In genomic region chr6:17251953-17252352, GRCh38 we compare ENCODE assay signal across 34 cellular contexts. TPM values are rescaled to one million over a fixed set of nuclear protein-coding genes. Genes with fewer than 3 reads are reported as not detected.
"Had no signal": no experiment of that assay in that cellular context is flagged by ENCODE, and none has a peak within 500 bp of the region (broad histone marks: within the 10 kb centered on the region; RNA-seq: fewer than 3 reads in every experiment).

No MANE protein-coding gene starts in this region.

- H3K9me3 ChIP-seq: adrenal gland, ascending aorta, body of pancreas, breast epithelium had no signal

- ATAC-seq: activated naive CD4-positive, alpha-beta T cell treated with anti-CD3 and anti-CD28 coated beads, Interleukin-2, amount 50 U/mL, for 72 hours; activated naive CD8-positive, alpha-beta T cell treated with anti-CD3 and anti-CD28 coated beads, Interleukin-2, amount 50 U/mL, for 24 hours; activated T-cell treated with anti-CD3 and anti-CD28 coated beads, Interleukin-2, amount 50 U/mL, for 4 hours; activated T-cell treated with anti-CD3 and anti-CD28 coated beads, Interleukin-2, amount 50 U/mL, for 72 hours; activated T-helper 17 cell treated with anti-CD3 and anti-CD28 coated beads, Interleukin-2, amount 50 U/mL, for 72 hours; body of pancreas had no signal

- H3K27me3 ChIP-seq: ascending aorta, body of pancreas, brain microvascular endothelial cell, breast epithelium, cardiac muscle cell had no signal

- H3K27ac ChIP-seq: adrenal gland, ascending aorta, body of pancreas, brain microvascular endothelial cell, breast epithelium, cardiac muscle cell had no signal

- H3K4me1 ChIP-seq: adrenal gland, ascending aorta, body of pancreas, breast epithelium had no signal

- H3K36me3 ChIP-seq: adrenal gland, ascending aorta, brain microvascular endothelial cell, breast epithelium, cardiac muscle cell had no signal

- DNase-seq: activated effector memory CD4-positive, alpha-beta T cell treated with anti-CD3 and anti-CD28 coated beads, Interleukin-2, amount 50 U/mL, for 16 hours; activated effector memory CD4-positive, alpha-beta T cell treated with Interleukin-2 at 50 U/mL for 16 hours; activated gamma-delta T cell; activated gamma-delta T cell treated with Interleukin-2 at 50 U/mL for 16 hours; activated naive CD4-positive, alpha-beta T cell; activated naive CD4-positive, alpha-beta T cell treated with anti-CD3 and anti-CD28 coated beads for 36 hours; activated naive CD4-positive, alpha-beta T cell treated with anti-CD3 and anti-CD28 coated beads, Interleukin-2, amount 10 ng/mL, durations not matched to agents 7 days and 5 days; activated naive CD4-positive, alpha-beta T cell treated with anti-CD3 and anti-CD28 coated beads, Interleukin-2, amount 50 U/mL, for 16 hours; activated naive CD4-positive, alpha-beta T cell treated with Interleukin-2 at 50 U/mL for 16 hours; activated naive CD8-positive, alpha-beta T cell treated with anti-CD3 and anti-CD28 coated beads for 36 hours; activated naive CD8-positive, alpha-beta T cell treated with anti-CD3 and anti-CD28 coated beads, Interleukin-2, amount 10 ng/mL, durations not matched to agents 7 days and 5 days; activated naive CD8-positive, alpha-beta T cell treated with anti-CD3 and anti-CD28 coated beads, Interleukin-2, amount 50 U/mL, for 24 hours; activated T-cell treated with anti-CD3 and anti-CD28 coated beads, Interleukin-2, amount 50 U/mL, for 1 hour; activated T-cell treated with anti-CD3 and anti-CD28 coated beads, Interleukin-2, amount 50 U/mL, for 24 hours; activated T-cell treated with anti-CD3 and anti-CD28 coated beads, Interleukin-2, amount 50 U/mL, for 4 hours; activated T-cell treated with anti-CD3 and anti-CD28 coated beads, Interleukin-2, amount 50 U/mL, for 48 hours; activated T-cell treated with anti-CD3 and anti-CD28 coated beads, Interleukin-2, amount 50 U/mL, for 72 hours; adrenal gland; amniotic stem cell; amygdala; anterior cingulate cortex; aorta; body of pancreas; brain microvascular endothelial cell; caudate nucleus; central memory CD4-positive, alpha-beta T cell; cerebellar nuclear complex had no signal

- H3K4me3 ChIP-seq: adrenal gland, ascending aorta, body of pancreas, breast epithelium, cardiac muscle cell had no signal

RNA-seq across cellular contexts. Expression of gene RBM24, which starts 29.2 kb away (rescaled TPM):
- total RNA-seq: activated naive CD4-positive, alpha-beta T cell treated with anti-CD3 and anti-CD28 coated beads for 36 hours; activated naive CD4-positive, alpha-beta T cell treated with anti-CD3 and anti-CD28 coated beads, Interleukin-2, amount 50 U/mL, for 72 hours; activated naive CD8-positive, alpha-beta T cell treated with anti-CD3 and anti-CD28 coated beads for 36 hours; activated naive CD8-positive, alpha-beta T cell treated with anti-CD3 and anti-CD28 coated beads, Interleukin-2, amount 10 ng/mL, durations not matched to agents 7 days and 5 days; activated T-cell treated with anti-CD3 and anti-CD28 coated beads, Interleukin-2, amount 50 U/mL, for 4 hours; activated T-cell treated with anti-CD3 and anti-CD28 coated beads, Interleukin-2, amount 50 U/mL, for 72 hours; activated T-helper 1 cell treated with anti-CD3 and anti-CD28 coated beads, Interleukin-12 subunit alpha, Interleukin-12 subunit beta, Interleukin-2, Interleukin-4 antibody, amounts not matched to agents 30 ng/mL and 10 ng/mL and 1 ng/mL, durations not matched to agents 14 hours and 24 hours and 36 hours; activated T-helper 17 cell treated with anti-CD3 and anti-CD28 coated beads, Interleukin-2, amount 50 U/mL, for 72 hours; activated T-helper 2 cell treated with anti-CD3 and anti-CD28 coated beads, Interferon-gamma antibody, Interleukin-2, Interleukin-4, amounts not matched to agents 10 μg/mL and 5 μg/mL and 100 μg/mL, durations not matched to agents 14 hours and 24 hours and 36 hours had no signal
